8 cellular contexts compared by ENCODE assay signal in genomic region chr3:12663311-12663935, GRCh38. TPM values are rescaled to one million over a fixed set of nuclear protein-coding genes. Genes with fewer than 3 reads are reported as not detected.
DNase-seq lines count a peak whose midpoint lies in the region; ATAC-seq and TF ChIP-seq lines count a peak whose summit lies in the region.

No MANE protein-coding gene starts in this region.

- H3K27ac ChIP-seq in urinary bladder (ENCODE audit: low read depth) = peak overlapping the region; percentile 100

- peak; percentile 27 for ATAC-seq in GM21529 (IDR thresholded peaks at IDR 0.05; ENCODE audit: unreplicated experiment)

- DNase-seq in GM06990 (ENCODE audit: extremely low read depth, insufficient read length) (no peak), foreskin melanocyte (peak; percentile 24), NCI-H128 (lab: John Stamatoyannopoulos, UW; ENCODE audit: unreplicated experiment) (no peak)
- DNase-seq in activated T-helper 1 cell treated with anti-CD3 and anti-CD28 coated beads, Interleukin-2, amount 50 U/mL, for 16 hours (ENCODE audit: low read depth in 1 of 2, low spot score in 1 of 2) = peak; percentile 32 to 44

- under 1% methylated on average over 48 of the region's 48 CpGs for WGBS in urinary bladder

- H3K36me3 ChIP-seq in GM06990 (ENCODE audit: control insufficient read depth, insufficient read depth, low read length) = no peaks in the 10 kb centered on the region
- no peaks in the 10 kb centered on the region for H3K36me3 ChIP-seq in neuron (ENCODE audit: insufficient read depth, low read length)
- H3K36me3 ChIP-seq in urinary bladder (ENCODE audit: insufficient read depth) = no peaks in the 10 kb centered on the region

- H2AFZ ChIP-seq in neuron (ENCODE audit: low read depth, low read length) = peak overlapping the region; percentile 56

- no peaks in the 10 kb centered on the region for H3K9me3 ChIP-seq in neuron (ENCODE audit: low read length)

- TF ChIP-seq CTCF in GM06990 (IDR thresholded peaks at IDR 0.05; ENCODE audit: insufficient read depth, low read length, poor library complexity, severe bottlenecking) = no peak

- no peak for TF ChIP-seq EP300 in Ishikawa (IDR thresholded peaks at IDR 0.05; ENCODE audit: borderline replicate concordance)

- no peaks in the 10 kb centered on the region for H3K27me3 ChIP-seq in GM06990 (replicated peaks; ENCODE audit: control insufficient read depth, insufficient read depth, low read length)
- no peaks in the 10 kb centered on the region for H3K27me3 ChIP-seq in neuron (ENCODE audit: insufficient read depth, low read length)

- peak overlapping the region; percentile 92 for H3K4me3 ChIP-seq in GM06990 (replicated peaks; ENCODE audit: low read depth, low read length)
- peak overlapping the region; percentile 56 for H3K4me3 ChIP-seq in neuron (ENCODE audit: low read length)
- peak overlapping the region; percentile 94 for H3K4me3 ChIP-seq in urinary bladder (ENCODE audit: low read depth, low read length)

- TF ChIP-seq RAD21 in Ishikawa (IDR thresholded peaks at IDR 0.05; ENCODE audit: low read depth) = no peak

- H3K4me1 ChIP-seq in neuron (ENCODE audit: insufficient read depth, low read length) = peaks cover 4% of the 10 kb centered on the region
- H3K4me1 ChIP-seq in urinary bladder (ENCODE audit: insufficient read depth) = peaks cover 3% of the 10 kb centered on the region

TF ChIP-seq in Ishikawa, 13 proteins besides CTCF, POLR2A, EP300 and RAD21:
- TF ChIP-seq YY1 (IDR thresholded peaks at IDR 0.05; ENCODE audit: low read depth) = peak; percentile 55; the same call in 1 of the 2 replicates
- no peak; the same call in 1 of the 2 replicates for TF ChIP-seq MAX (IDR thresholded peaks at IDR 0.05)
- TF ChIP-seq CREB1 (IDR thresholded peaks at IDR 0.05; ENCODE audit: low read depth) = no peak
- no peak for TF ChIP-seq USF1 (IDR thresholded peaks at IDR 0.05)
- no peak; the same call in 1 of the 2 replicates for TF ChIP-seq REST (IDR thresholded peaks at IDR 0.05; ENCODE audit: low read depth)
- TF ChIP-seq EGR1 (IDR thresholded peaks at IDR 0.05) = no peak
- TF ChIP-seq ZBTB7A (IDR thresholded peaks at IDR 0.05; ENCODE audit: low read depth) = peak; percentile 54; the same call in 1 of the 2 replicates
- TF ChIP-seq NFIC (IDR thresholded peaks at IDR 0.05) = no peak; the same call in 1 of the 2 replicates
- TF ChIP-seq TAF1 (IDR thresholded peaks at IDR 0.05; ENCODE audit: low read depth) = no peak
- TF ChIP-seq CEBPB (IDR thresholded peaks at IDR 0.05) = no peak
- TF ChIP-seq TEAD4 (IDR thresholded peaks at IDR 0.05) = no peak
- TF ChIP-seq TCF12 (IDR thresholded peaks at IDR 0.05; ENCODE audit: low read depth) = no peak
- TF ChIP-seq FOXM1 (IDR thresholded peaks at IDR 0.05; ENCODE audit: borderline replicate concordance, low read depth) = 0 out of 2 replicates have a peak, but pooled peaks have one; percentile 13

RNA-seq across cellular contexts. Expression of gene RAF1, which starts 0.5 kb away (rescaled TPM):
- 107 TPM for total RNA-seq in urinary bladder
- polyA plus RNA-seq in urinary bladder = 69.5 TPM

Comparison
In these comparisons a context has a peak if more than half of its experiments do, and no peak if none do; other contexts are left out.
1. DNase-seq: peak in activated T-helper 1 cell treated with anti-CD3 and anti-CD28 coated beads, Interleukin-2, amount 50 U/mL, for 16 hours (2 of 2) and foreskin melanocyte (single experiment); none in GM06990 (single experiment) and NCI-H128 (single experiment).
2. Peak in every context shown above with its lines, with median percentiles within 50 percentile points of each other: H3K4me3 ChIP-seq.